In genomic region chr5:56534102-56534501, GRCh38 we compare ENCODE assay signal across 9 cellular contexts.
DNase-seq lines count a peak whose midpoint lies in the region; ATAC-seq and TF ChIP-seq lines count a peak whose summit lies in the region.
"Had no signal": no experiment of that assay in that cellular context is flagged by ENCODE, and none has a peak within 500 bp of the region (broad histone marks: within the 10 kb centered on the region; RNA-seq: fewer than 3 reads in every experiment).

No MANE protein-coding gene starts in this region.

- H3F3A ChIP-seq in smooth muscle cell (ENCODE audit: low read depth), result peaks cover 12% of the 10 kb centered on the region

- no peak overlapping the region for H3K9ac ChIP-seq in HCT116 (ENCODE audit: low read length)
- H3K9ac ChIP-seq in smooth muscle cell (ENCODE audit: low read depth), result no peak overlapping the region

- POLR2A ChIA-PET in HCT116 (lab: Charles Lee), result no interaction called here
- POLR2A ChIA-PET in RWPE1 (lab: Yijun Ruan, JAX; ENCODE audit: low non-redundant PET), result no interaction called here

- H3K27me3 ChIP-seq in HCT116 (ENCODE audit: insufficient read depth, low read length), result no peaks in the 10 kb centered on the region
- H3K27me3 ChIP-seq in smooth muscle cell (ENCODE audit: low read depth), result no peaks in the 10 kb centered on the region

- intact Hi-C loops in HCT116 (cut with micrococcal nuclease), result no loop called here

- H3K79me2 ChIP-seq in HCT116 (ENCODE audit: insufficient read depth, low read length) (no peaks in the 10 kb centered on the region), smooth muscle cell (ENCODE audit: low read depth) (no peaks in the 10 kb centered on the region)

- no peak for TF ChIP-seq POLR2A in HCT116 (IDR thresholded peaks at IDR 0.05; ENCODE audit: borderline replicate concordance, extremely low read depth, insufficient read depth, insufficient read length)

- H3K4me3 ChIP-seq in HCT116 (replicated peaks in 1 of 2; ENCODE audit: low read depth in 1 of 2, low read length in 2 of 2) (no peak overlapping the region; a peak in 1 of 4 replicates), epithelial cell of proximal tubule (ENCODE audit: low read depth, low read length) (no peak overlapping the region), smooth muscle cell (no peak overlapping the region)

- RAD21 ChIA-PET in HCT116 (lab: Charles Lee; ENCODE audit: low non-redundant PET in 1 of 2, low total read pairs in 2 of 2, uncharacterized antibody in 2 of 2, unreplicated experiment in 2 of 2), result no interaction called here

- CTCF ChIA-PET in HCT116 (lab: Charles Lee) (no interaction called here), RWPE1 (lab: Yijun Ruan, JAX) (interaction anchor here (0.7 kb wide), 1 partner anchor 18 kb away, joined by 3 read pairs; no protein-coding TSS in a partner anchor)

- H3K4me2 ChIP-seq in HCT116 (ENCODE audit: low read length) (peak overlapping the region; percentile 55), smooth muscle cell (no peak overlapping the region)

- H2AFZ ChIP-seq in HCT116 (ENCODE audit: low read depth, low read length, poor library complexity, severe bottlenecking) (peak overlapping the region; percentile 56), smooth muscle cell (ENCODE audit: low read depth) (no peak overlapping the region)

- DNase-seq in HCT116 (ENCODE audit: low read depth, low spot score) (peak; percentile 24), RWPE1 (ENCODE audit: low spot score) (peak; percentile 96), epithelial cell of proximal tubule (ENCODE audit: low read depth) (peak; percentile 88), smooth muscle cell (lab: John Stamatoyannopoulos, UW; ENCODE audit: unreplicated experiment) (no peak), cerebellum (ENCODE audit: low spot score) (no peak), activated gamma-delta T cell treated with Interleukin-2 at 50 U/mL for 16 hours (no peak)
- DNase-seq: GDM1, nephron progenitor cell had no signal

- no peak for TF ChIP-seq RAD21 in HCT116 (IDR thresholded peaks at IDR 0.05; ENCODE audit: low read depth)

- H3K4me1 ChIP-seq in HCT116 (ENCODE audit: control insufficient read depth in 1 of 2, insufficient read depth in 2 of 2, low read length in 2 of 2), result peaks cover 12 to 24% of the 10 kb centered on the region in 2 experiments
- H3K4me1 ChIP-seq in smooth muscle cell (ENCODE audit: low read depth), result no peaks in the 10 kb centered on the region

- H3K9me3 ChIP-seq in HCT116 (ENCODE audit: control insufficient read depth in 1 of 2, insufficient read depth in 1 of 2, low read depth in 1 of 2, low read length in 2 of 2), result no peaks in the 10 kb centered on the region
- H3K9me3 ChIP-seq in smooth muscle cell (replicated peaks; ENCODE audit: low read depth), result no peaks in the 10 kb centered on the region

- no peaks in the 10 kb centered on the region for H3K36me3 ChIP-seq in HCT116 (ENCODE audit: control insufficient read depth in 1 of 2, insufficient read depth in 2 of 2, low read length in 2 of 2)
- H3K36me3 ChIP-seq in smooth muscle cell (ENCODE audit: low read depth), result no peaks in the 10 kb centered on the region

- 60% methylated on average over 4 of the region's 4 CpGs for WGBS in smooth muscle cell (ENCODE audit: low lambda C conversion rate)

- ATAC-seq in HCT116 (peak; percentile 98), HG03135 (IDR thresholded peaks at IDR 0.05; ENCODE audit: unreplicated experiment) (no peak)

- H3K27ac ChIP-seq in HCT116 (ENCODE audit: low read depth, low read length), result no peak overlapping the region
- peak overlapping the region; percentile 80 for H3K27ac ChIP-seq in RWPE1
- H3K27ac ChIP-seq in smooth muscle cell (ENCODE audit: low read depth), result peak overlapping the region; percentile 67

- no peaks in the 10 kb centered on the region for H3K9me2 ChIP-seq in HCT116 (ENCODE audit: insufficient read depth)

- TF ChIP-seq CTCF in HCT116 (IDR thresholded peaks at IDR 0.05 in 2 of 3, conservative IDR thresholded peaks at IDR 0.05 in 1 of 3; ENCODE audit: borderline replicate concordance in 1 of 3, insufficient read depth in 1 of 3, low read depth in 2 of 3, low read length in 2 of 3), result no peak
- TF ChIP-seq CTCF in RWPE1 (conservative IDR thresholded peaks at IDR 0.05; ENCODE audit: low read depth), result no peak
- TF ChIP-seq CTCF in epithelial cell of proximal tubule (conservative IDR thresholded peaks at IDR 0.05; ENCODE audit: low read depth, low read length), result no peak
- no peak for TF ChIP-seq CTCF in smooth muscle cell (IDR thresholded peaks at IDR 0.05; ENCODE audit: borderline replicate concordance, insufficient read depth, poor library complexity, severe bottlenecking)

- BruUV-seq in HCT116 (replicated peaks; lab: Mats Ljungman, UMichigan), result no TSS peak

- H4K20me1 ChIP-seq in HCT116 (ENCODE audit: insufficient read depth) (no peaks in the 10 kb centered on the region), smooth muscle cell (ENCODE audit: low read depth) (no peaks in the 10 kb centered on the region)

TF ChIP-seq in HCT116, 20 proteins besides CTCF, POLR2A, EP300 and RAD21 (continues in another document):
- peak; percentile 73 for TF ChIP-seq JUND (IDR thresholded peaks at IDR 0.05)
- no peak for TF ChIP-seq REST (IDR thresholded peaks at IDR 0.05; ENCODE audit: low read depth)
- TF ChIP-seq ZBTB33 (IDR thresholded peaks at IDR 0.05; ENCODE audit: extremely low read depth, insufficient replicate concordance, low read length), result no peak
- no peak for TF ChIP-seq YY1 (IDR thresholded peaks at IDR 0.05; ENCODE audit: extremely low read depth, insufficient replicate concordance, low read depth, low read length)
- TF ChIP-seq FOSL1 (IDR thresholded peaks at IDR 0.05; ENCODE audit: low read depth), result peak; percentile 70
- TF ChIP-seq TCF7L2 (IDR thresholded peaks at IDR 0.05; ENCODE audit: borderline replicate concordance, extremely low read depth, insufficient read depth, insufficient read length), result peak; percentile 11
- TF ChIP-seq SRF (IDR thresholded peaks at IDR 0.05; ENCODE audit: low read depth), result peak; percentile 99
- TF ChIP-seq CEBPB (IDR thresholded peaks at IDR 0.05; ENCODE audit: low read depth), result no peak
- TF ChIP-seq SIN3A (IDR thresholded peaks at IDR 0.05; ENCODE audit: low read depth), result no peak
- TF ChIP-seq EGR1 (IDR thresholded peaks at IDR 0.05; ENCODE audit: low read depth), result no peak
- no peak for TF ChIP-seq ZFX (IDR thresholded peaks at IDR 0.05)
- TF ChIP-seq ELF1 (IDR thresholded peaks at IDR 0.05; ENCODE audit: borderline replicate concordance, low read depth), result no peak
- no peak for TF ChIP-seq EZH2 (IDR thresholded peaks at IDR 0.05)
- peak; percentile 78; the same call in 1 of the 2 replicates for TF ChIP-seq CBX3 (IDR thresholded peaks at IDR 0.05; ENCODE audit: low read depth)
- TF ChIP-seq EZH2phosphoT487 (IDR thresholded peaks at IDR 0.05; ENCODE audit: borderline replicate concordance), result no peak
- peak; percentile 11; the same call in 1 of the 2 replicates for TF ChIP-seq MAX (IDR thresholded peaks at IDR 0.05)
- TF ChIP-seq POLR2AphosphoS5 (IDR thresholded peaks at IDR 0.05; ENCODE audit: low read depth, low read length), result no peak
- no peak for TF ChIP-seq ZNF274 (IDR thresholded peaks at IDR 0.05; ENCODE audit: low read depth, low read length)
- peak; percentile 44; the same call in 1 of the 2 replicates for TF ChIP-seq SP1 (IDR thresholded peaks at IDR 0.05; ENCODE audit: low read depth)

Comparison
In these comparisons a context has a peak if more than half of its experiments do, and no peak if none do; other contexts are left out.
1. DNase-seq: peak in HCT116 (single experiment), RWPE1 (single experiment) and epithelial cell of proximal tubule (single experiment); none in smooth muscle cell (single experiment), cerebellum (single experiment) and activated gamma-delta T cell treated with Interleukin-2 at 50 U/mL for 16 hours (single experiment).